ENCODE assay signal across 20 cellular contexts in the genomic region with DNA sequence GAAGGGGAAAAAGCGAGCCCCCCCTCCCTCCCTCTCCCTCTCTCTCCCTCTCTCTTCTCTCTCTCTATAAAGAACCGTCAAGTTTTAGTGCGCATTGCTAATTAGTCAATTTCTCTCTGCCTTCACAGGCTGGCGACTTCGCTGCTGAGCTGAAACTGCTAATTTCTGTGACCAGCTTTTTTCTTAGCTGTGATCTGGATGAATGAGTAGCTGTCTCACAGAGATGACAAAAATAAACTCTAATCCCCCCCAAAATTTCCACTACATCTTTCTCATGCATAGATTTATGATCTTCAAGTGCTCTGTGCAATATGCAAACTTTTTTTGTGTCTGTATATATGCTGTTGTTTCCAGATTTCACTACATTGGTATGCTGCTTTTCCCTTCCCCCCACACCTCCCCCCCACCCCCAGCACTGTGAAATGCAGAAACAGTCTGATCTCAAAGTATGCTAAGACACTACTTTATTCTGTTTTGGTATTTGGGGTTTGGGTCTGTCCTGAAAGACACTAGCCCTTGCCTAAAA.
A peak's percentile ranks its signal among the peaks of the same experiment; 100 is the strongest.
DNase-seq lines count a peak whose midpoint lies in the region; ATAC-seq lines count a peak whose summit lies in the region.
"Had no signal": no experiment of that assay in that cellular context is flagged by ENCODE, and none has a peak within 500 bp of the region (broad histone marks: within the 10 kb centered on the region; RNA-seq: fewer than 3 reads in every experiment).

No MANE protein-coding gene starts in this region.

- H3K4me3 Mint-ChIP-seq in stimulated activated memory B cell treated with anti-CD40 and anti-IgM and Interleukin-4, amounts not matched to agents 10 μg/mL and 1 μg/mL and 100 μg/mL, for 72 hours: peak overlapping the region; percentile 69
- H3K4me3 Mint-ChIP-seq: activated naive CD8-positive, alpha-beta T cell treated with anti-CD3 and anti-CD28 coated beads, Interleukin-2, amount 10 ng/mL, durations not matched to agents 7 days and 5 days; activated T-cell treated with anti-CD3 and anti-CD28 coated beads, Interleukin-2, amount 50 U/mL, for 4 hours; stimulated activated naive CD8-positive, alpha-beta T cell treated with anti-CD3 and anti-CD28 coated beads, Interleukin-15, amount 100 ng/mL, for 72 hours had no signal

- peaks cover 43% of the 10 kb centered on the region for H3K4me1 Mint-ChIP-seq in stimulated activated memory B cell treated with anti-CD40 and anti-IgM and Interleukin-4, amounts not matched to agents 10 μg/mL and 1 μg/mL and 100 μg/mL, for 72 hours

- peak overlapping the region; percentile 50 for H3K4me3 ChIP-seq in iPS-15b (ENCODE audit: low read depth, low read length)
- H3K4me3 ChIP-seq: PC-9 had no signal

- ATAC-seq in stimulated activated memory B cell treated with anti-CD40 and anti-IgM and Interleukin-4, amounts not matched to agents 10 μg/mL and 1 μg/mL and 100 μg/mL, for 72 hours: peak; percentile 31
- ATAC-seq: activated T-cell treated with anti-CD3 and anti-CD28 coated beads, Interleukin-2, amount 50 U/mL, for 4 hours; left colon; stimulated activated naive CD8-positive, alpha-beta T cell treated with anti-CD3 and anti-CD28 coated beads, Interleukin-15, amount 100 ng/mL, for 72 hours had no signal

- H3K36me3 ChIP-seq in iPS-15b (ENCODE audit: control insufficient read depth, insufficient read depth, low read length): no peaks in the 10 kb centered on the region

- no peaks in the 10 kb centered on the region for H3K27me3 Mint-ChIP-seq in stimulated activated memory B cell treated with anti-CD40 and anti-IgM and Interleukin-4, amounts not matched to agents 10 μg/mL and 1 μg/mL and 100 μg/mL, for 72 hours

- DNase-seq in NCI-H748 (lab: John Stamatoyannopoulos, UW; ENCODE audit: unreplicated experiment) (peak; percentile 48), NCI-H748 treated with DMSO at 0.1 percent for 48 hours (lab: John Stamatoyannopoulos, UW) (no peak), NAMALWA (ENCODE audit: low spot score) (peak; percentile 74), NCI-H1417 treated with DMSO at 0.1 percent for 48 hours (lab: John Stamatoyannopoulos, UW) (no peak)
- no peak for DNase-seq in central memory CD4-positive, alpha-beta T cell
- DNase-seq in activated naive CD4-positive, alpha-beta T cell treated with Interleukin-2 at 50 U/mL for 16 hours: no peak
- DNase-seq: 8988T; activated CD4-positive, alpha-beta T cell treated with anti-CD3 and anti-CD28 coated beads, Interleukin-2, amount 50 U/mL, for 48 hours; activated naive CD8-positive, alpha-beta T cell treated with anti-CD3 and anti-CD28 coated beads, Interleukin-2, amount 10 ng/mL, durations not matched to agents 7 days and 5 days; activated T-cell treated with anti-CD3 and anti-CD28 coated beads, Interleukin-2, amount 50 U/mL, for 4 hours; effector CD8-positive, alpha-beta T cell; left colon; NCI-H146; NCI-H446 treated with DMSO at 0.1 percent for 48 hours; PC-9; SK-N-SH; stimulated activated CD4-positive, alpha-beta T cell treated with anti-CD3 and anti-CD28 coated beads, Interleukin-12 subunit alpha, Interleukin-12 subunit beta, amount 100 ng/mL, for 4 hours; stimulated activated naive CD8-positive, alpha-beta T cell treated with anti-CD3 and anti-CD28 coated beads, Interleukin-15, amount 100 ng/mL, for 72 hours had no signal

- peaks cover 17% of the 10 kb centered on the region for H3K4me1 ChIP-seq in iPS-15b (ENCODE audit: control insufficient read depth, insufficient read depth, low read length)

- H3K9me3 Mint-ChIP-seq in stimulated activated memory B cell treated with anti-CD40 and anti-IgM and Interleukin-4, amounts not matched to agents 10 μg/mL and 1 μg/mL and 100 μg/mL, for 72 hours: no peaks in the 10 kb centered on the region
- H3K9me3 Mint-ChIP-seq: activated naive CD8-positive, alpha-beta T cell treated with anti-CD3 and anti-CD28 coated beads, Interleukin-2, amount 10 ng/mL, durations not matched to agents 7 days and 5 days; activated T-cell treated with anti-CD3 and anti-CD28 coated beads, Interleukin-2, amount 50 U/mL, for 4 hours; stimulated activated naive CD8-positive, alpha-beta T cell treated with anti-CD3 and anti-CD28 coated beads, Interleukin-15, amount 100 ng/mL, for 72 hours had no signal

- H3K27me3 ChIP-seq in iPS-15b (ENCODE audit: control insufficient read depth, insufficient read depth, low read length): peaks cover 52% of the 10 kb centered on the region

- H3K36me3 Mint-ChIP-seq in stimulated activated memory B cell treated with anti-CD40 and anti-IgM and Interleukin-4, amounts not matched to agents 10 μg/mL and 1 μg/mL and 100 μg/mL, for 72 hours: no peaks in the 10 kb centered on the region
- H3K36me3 Mint-ChIP-seq: activated naive CD8-positive, alpha-beta T cell treated with anti-CD3 and anti-CD28 coated beads, Interleukin-2, amount 10 ng/mL, durations not matched to agents 7 days and 5 days had no signal

- H3K9me3 ChIP-seq in iPS-15b (ENCODE audit: control insufficient read depth, insufficient read depth, low read length): no peaks in the 10 kb centered on the region
- H3K9me3 ChIP-seq: SK-N-SH had no signal

- H3K27ac Mint-ChIP-seq in stimulated activated memory B cell treated with anti-CD40 and anti-IgM and Interleukin-4, amounts not matched to agents 10 μg/mL and 1 μg/mL and 100 μg/mL, for 72 hours: peak overlapping the region; percentile 88
- H3K27ac Mint-ChIP-seq: activated naive CD8-positive, alpha-beta T cell treated with anti-CD3 and anti-CD28 coated beads, Interleukin-2, amount 10 ng/mL, durations not matched to agents 7 days and 5 days; stimulated activated naive CD8-positive, alpha-beta T cell treated with anti-CD3 and anti-CD28 coated beads, Interleukin-15, amount 100 ng/mL, for 72 hours had no signal

- no peak overlapping the region for H3K9ac ChIP-seq in iPS-15b (ENCODE audit: low read depth, low read length)
- H3K9ac ChIP-seq: SK-N-SH had no signal

Comparison
In these comparisons a context has a peak if more than half of its experiments do, and no peak if none do; other contexts are left out.
1. DNase-seq: peak in NCI-H748 (single experiment) and NAMALWA (single experiment); none in NCI-H748 treated with DMSO at 0.1 percent for 48 hours (single experiment), NCI-H1417 treated with DMSO at 0.1 percent for 48 hours (single experiment), central memory CD4-positive, alpha-beta T cell (single experiment) and activated naive CD4-positive, alpha-beta T cell treated with Interleukin-2 at 50 U/mL for 16 hours (single experiment).